ENCODE assay signal across 15 cellular contexts in genomic region chr22:49289822-49290221, GRCh38.
DNase-seq lines count a peak whose midpoint lies in the region; ATAC-seq and TF ChIP-seq lines count a peak whose summit lies in the region.
"Had no signal": no experiment of that assay in that cellular context is flagged by ENCODE, and none has a peak within 500 bp of the region (broad histone marks: within the 10 kb centered on the region; RNA-seq: fewer than 3 reads in every experiment).

No MANE protein-coding gene starts in this region.

- H3K9me3 Mint-ChIP-seq in osteocyte (ENCODE audit: unreplicated experiment) (peaks cover 16% of the 10 kb centered on the region), WTC11 (peaks cover 26% of the 10 kb centered on the region)

- no peak for TF ChIP-seq CTCF in osteocyte (IDR thresholded peaks at IDR 0.05)
- TF ChIP-seq CTCF in suprapubic skin (IDR thresholded peaks at IDR 0.05) = no peak
- no peak for TF ChIP-seq CTCF in WTC11 (IDR thresholded peaks at IDR 0.05)

- H3K27me3 Mint-ChIP-seq in osteocyte (ENCODE audit: unreplicated experiment) (no peaks in the 10 kb centered on the region), WTC11 (ENCODE audit: low read depth) (peaks cover 11% of the 10 kb centered on the region)

- H3K4me3 ChIP-seq in suprapubic skin = no peak overlapping the region
- H3K4me3 ChIP-seq: BLaER1, GM23338 had no signal

- H3K4me1 Mint-ChIP-seq in osteocyte (ENCODE audit: unreplicated experiment) (no peaks in the 10 kb centered on the region), WTC11 (peaks cover 21% of the 10 kb centered on the region)
- H3K4me1 Mint-ChIP-seq: CD4-positive, CD25-positive, alpha-beta regulatory T cell had no signal

- H3K36me3 ChIP-seq in suprapubic skin = no peaks in the 10 kb centered on the region
- H3K36me3 ChIP-seq: BLaER1 had no signal

- H3K9me3 ChIP-seq in suprapubic skin = no peaks in the 10 kb centered on the region

- no peaks in the 10 kb centered on the region for H3K4me1 ChIP-seq in suprapubic skin

- no peak for ATAC-seq in activated CD4-positive, CD25-positive, alpha-beta regulatory T cell treated with anti-CD3 and anti-CD28 coated beads, Interleukin-2, amount 50 U/mL, for 24 hours
- ATAC-seq in WTC11 = no peak

- peak; percentile 6 for DNase-seq in activated CD4-positive, CD25-positive, alpha-beta regulatory T cell treated with anti-CD3 and anti-CD28 coated beads, Interleukin-2, amount 50 U/mL, for 72 hours
- peak; percentile 40 for DNase-seq in ecto neural progenitor cell (ENCODE audit: low spot score)
- DNase-seq in osteocyte (ENCODE audit: extremely low spot score, unreplicated experiment) = peak; percentile 69
- peak; percentile 15 to 47 for DNase-seq in suprapubic skin (ENCODE audit: low spot score in 2 of 2)
- DNase-seq in NCI-H1417 (lab: John Stamatoyannopoulos, UW) = no peak
- no peak for DNase-seq in WTC11 (ENCODE audit: low spot score)
- no peak for DNase-seq in SW480 (ENCODE audit: low spot score)
- DNase-seq: AML-193; CD4-positive, CD25-positive, alpha-beta regulatory T cell; DMS53; GF-D8 had no signal

- H3K27ac Mint-ChIP-seq in osteocyte (ENCODE audit: unreplicated experiment) = no peak overlapping the region
- H3K27ac Mint-ChIP-seq in WTC11 = no peak overlapping the region
- H3K27ac Mint-ChIP-seq: CD4-positive, CD25-positive, alpha-beta regulatory T cell; GM23338 had no signal

- POLR2A ChIA-PET in WTC11 (lab: Charles Lee) = no interaction called here

- H3K4me3 Mint-ChIP-seq in osteocyte (ENCODE audit: unreplicated experiment) (no peak overlapping the region), WTC11 (no peak overlapping the region)
- H3K4me3 Mint-ChIP-seq: CD4-positive, CD25-positive, alpha-beta regulatory T cell; GM23338 had no signal

- TF ChIP-seq EP300 in suprapubic skin (IDR thresholded peaks at IDR 0.05) = no peak

- TF ChIP-seq POLR2A in suprapubic skin (IDR thresholded peaks at IDR 0.05) = no peak

- H3K36me3 Mint-ChIP-seq in osteocyte (ENCODE audit: unreplicated experiment) (no peaks in the 10 kb centered on the region), WTC11 (peaks cover 16% of the 10 kb centered on the region)
- H3K36me3 Mint-ChIP-seq: CD4-positive, CD25-positive, alpha-beta regulatory T cell had no signal

- CTCF ChIA-PET in WTC11 (lab: Charles Lee) = interaction anchor here (0.9 to 1.2 kb wide), 2 partner anchors 15 to 243 kb away, joined by 3 to 8 read pairs; no protein-coding TSS in a partner anchor

- 71% methylated on average over 10 of the region's 10 CpGs for WGBS in suprapubic skin

- no peak overlapping the region for H3K27ac ChIP-seq in suprapubic skin
- H3K27ac ChIP-seq: 22Rv1, BLaER1 had no signal

- H3K27me3 ChIP-seq in suprapubic skin = peaks cover 45% of the 10 kb centered on the region
- H3K27me3 ChIP-seq: BLaER1 had no signal

TF ChIP-seq in WTC11, 78 proteins besides CTCF, POLR2A, EP300 and RAD21:
- TF ChIP-seq PREB (CRISPR knock-in tag; IDR thresholded peaks at IDR 0.05; ENCODE audit: borderline replicate concordance) (no peak), FOXP4 (CRISPR knock-in tag; IDR thresholded peaks at IDR 0.05) (no peak), ZNF425 (CRISPR knock-in tag; conservative IDR thresholded peaks at IDR 0.05) (no peak), ZNF671 (CRISPR knock-in tag; IDR thresholded peaks at IDR 0.05) (no peak)

Comparison
In these comparisons a context has a peak if more than half of its experiments do, and no peak if none do; other contexts are left out.
1. DNase-seq: peak in activated CD4-positive, CD25-positive, alpha-beta regulatory T cell treated with anti-CD3 and anti-CD28 coated beads, Interleukin-2, amount 50 U/mL, for 72 hours (single experiment), ecto neural progenitor cell (single experiment), osteocyte (single experiment) and suprapubic skin (2 of 2); none in NCI-H1417 (0 of 3), WTC11 (single experiment) and SW480 (single experiment).